Comparison of ENCODE assay signal across 8 cellular contexts in genomic region chr7:128530855-128531104, GRCh38. TPM values are rescaled to one million over a fixed set of nuclear protein-coding genes. Genes with fewer than 3 reads are reported as not detected.
DNase-seq lines count a peak whose midpoint lies in the region; ATAC-seq and TF ChIP-seq lines count a peak whose summit lies in the region.

No MANE protein-coding gene starts in this region.

- H3K4me1 ChIP-seq in cardiac muscle cell (ENCODE audit: low read depth) (peaks cover 7% of the 10 kb centered on the region), ascending aorta (no peaks in the 10 kb centered on the region), right lobe of liver (peaks cover 0 to 11% (median 5%) of the 10 kb centered on the region in 4 donors), transverse colon (peaks cover 7 to 33% (median 15%) of the 10 kb centered on the region in 4 donors)

- no CpG with 5 or more reads among the region's 38 CpGs for WGBS in right lobe of liver (ENCODE audit: insufficient coverage, low coverage, low lambda C conversion rate, missing lambda C conversion rate)
- 1% methylated on average over 37 of the region's 38 CpGs; no CpG with 5 or more reads in 1 of the 2 donors for WGBS in transverse colon (ENCODE audit: low coverage in 1 of 2), 2 donors

- TF ChIP-seq POLR2A in right lobe of liver (IDR thresholded peaks at IDR 0.05) (peak; percentile 54), transverse colon (IDR thresholded peaks at IDR 0.05) (no peak)

- in situ Hi-C loops in transverse colon (cut with MboI; ENCODE audit: low pct_ligation_motif_present in 1 of 4, low pct_unique_long_range_greater_than_20kb in 1 of 4, low sequenced_read_pairs in 3 of 4), result no loop called here

- intact Hi-C loops in left ventricle myocardium superior (cut with micrococcal nuclease) (no loop called here), ascending aorta (cut with DNase I) (loop anchor here (2.0 kb wide), 1 partner anchor 54 kb away; the partner anchor contains the start of gene METTL2B), right lobe of liver (cut with DNase I) (no loop called here), transverse colon (cut with DNase I; ENCODE audit: low total_unique reads) (no loop called here)

- ATAC-seq in left ventricle myocardium superior, result no peak
- ATAC-seq in right lobe of liver, result no peak
- ATAC-seq in HG03457 (IDR thresholded peaks at IDR 0.05; ENCODE audit: unreplicated experiment), result no peak

- DNase-seq in cardiac muscle cell (ENCODE audit: low read depth in 1 of 2, low spot score in 1 of 2) (no peak), left ventricle myocardium superior (no peak), ascending aorta (ENCODE audit: low spot score in 2 of 2) (no peak), right lobe of liver (no peak), transverse colon (no peak), NCI-H1105 (lab: John Stamatoyannopoulos, UW) (no peak), NCI-H226 (no peak)

- TF ChIP-seq EP300 in transverse colon (IDR thresholded peaks at IDR 0.05; ENCODE audit: low read depth), result no peak

- H3K27ac ChIP-seq in cardiac muscle cell (peak overlapping the region; percentile 100), ascending aorta (peak overlapping the region; percentile 94 to 100), right lobe of liver (peak overlapping the region; percentile 69 to 96 (median 92)), transverse colon (peak overlapping the region; percentile 99 to 100 (median 99))

- TF ChIP-seq CTCF in cardiac muscle cell (IDR thresholded peaks at IDR 0.05; ENCODE audit: low read depth, low read length) (no peak), ascending aorta (IDR thresholded peaks at IDR 0.05) (no peak), right lobe of liver (IDR thresholded peaks at IDR 0.05) (no peak), transverse colon (IDR thresholded peaks at IDR 0.05) (no peak)

- no peaks in the 10 kb centered on the region for H3K9me3 ChIP-seq in cardiac muscle cell (ENCODE audit: low read depth)
- H3K9me3 ChIP-seq in ascending aorta, result no peaks in the 10 kb centered on the region
- no peaks in the 10 kb centered on the region for H3K9me3 ChIP-seq in right lobe of liver
- no peaks in the 10 kb centered on the region for H3K9me3 ChIP-seq in transverse colon

- H3K4me3 ChIP-seq in cardiac muscle cell (peak overlapping the region; percentile 78), ascending aorta (peak overlapping the region; percentile 100), right lobe of liver (peak overlapping the region; percentile 69 to 72 (median 71)), transverse colon (peak overlapping the region; percentile 90 to 100 (median 94))

- peaks cover 6% of the 10 kb centered on the region for H3K36me3 ChIP-seq in cardiac muscle cell
- H3K36me3 ChIP-seq in ascending aorta, result peaks cover 0 to 16% of the 10 kb centered on the region in 2 donors
- H3K36me3 ChIP-seq in right lobe of liver, result peaks cover 0 to 3% (median 0%) of the 10 kb centered on the region in 4 donors
- H3K36me3 ChIP-seq in transverse colon, result no peaks in the 10 kb centered on the region

- H3K27me3 ChIP-seq in cardiac muscle cell, result no peaks in the 10 kb centered on the region
- no peaks in the 10 kb centered on the region for H3K27me3 ChIP-seq in ascending aorta
- no peaks in the 10 kb centered on the region for H3K27me3 ChIP-seq in right lobe of liver
- no peaks in the 10 kb centered on the region for H3K27me3 ChIP-seq in transverse colon

RNA-seq across cellular contexts. Expression of gene METTL2B, which starts 54.2 kb away (rescaled TPM):
- total RNA-seq in cardiac muscle cell (27.9 and 32.2 TPM in 2 replicates), left ventricle myocardium superior (19.4 TPM), ascending aorta (37.4 TPM), right lobe of liver (10 to 100 TPM; 10.8 to 15.1 (median 13.6) TPM), transverse colon (10 to 100 TPM; 22.1 to 30.3 (median 23.2) TPM)
- polyA plus RNA-seq in cardiac muscle cell, result 21.3 TPM in 2 replicates
